ENCODE assay signal across 14 cellular contexts in the genomic region with DNA sequence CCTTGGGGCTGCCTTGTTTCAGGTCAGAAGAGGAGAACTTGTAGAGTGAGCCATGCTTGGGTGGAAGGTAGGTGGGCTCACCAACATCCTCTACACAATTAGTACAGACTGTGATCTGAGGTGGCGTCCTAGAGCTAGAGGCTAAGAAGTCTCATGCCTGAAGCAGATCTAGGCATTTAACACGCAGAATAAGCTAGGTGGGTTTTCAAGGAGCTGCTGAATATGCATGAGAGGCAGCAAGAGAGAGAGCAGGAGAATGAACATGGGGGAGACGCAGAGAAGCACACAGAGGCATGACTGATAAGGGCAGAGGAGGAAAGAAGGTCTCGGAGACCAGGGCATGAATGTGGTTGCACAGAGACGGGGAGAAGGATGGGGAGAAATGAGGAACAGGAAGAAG. TPM values are rescaled to one million over a fixed set of nuclear protein-coding genes. Genes with fewer than 3 reads are reported as not detected.
DNase-seq lines count a peak whose midpoint lies in the region; ATAC-seq and TF ChIP-seq lines count a peak whose summit lies in the region.
"Had no signal": no experiment of that assay in that cellular context is flagged by ENCODE, and none has a peak within 500 bp of the region (broad histone marks: within the 10 kb centered on the region; RNA-seq: fewer than 3 reads in every experiment).

No MANE protein-coding gene starts in this region.

- CTCF ChIA-PET in CD4-positive, alpha-beta T cell (lab: Charles Lee), result no interaction called here
- CTCF ChIA-PET in IMR-90 (lab: Yijun Ruan, JAX), result no interaction called here

- H2AFZ ChIP-seq in IMR-90 (replicated peaks; ENCODE audit: low read length, poor library complexity), result no peak overlapping the region

- no peak for TF ChIP-seq CTCF in CD4-positive, alpha-beta T cell (IDR thresholded peaks at IDR 0.05)
- TF ChIP-seq CTCF in IMR-90 (conservative IDR thresholded peaks at IDR 0.05; ENCODE audit: low read depth, low read length) (no peak), neural crest cell (conservative IDR thresholded peaks at IDR 0.05) (no peak), adrenal gland (IDR thresholded peaks at IDR 0.05) (no peak), brain microvascular endothelial cell (IDR thresholded peaks at IDR 0.05; ENCODE audit: low read depth, low read length, missing control alignments) (no peak)

- H3K4ac ChIP-seq in IMR-90 (ENCODE audit: low read depth, low read length), result no peak overlapping the region

- H3K18ac ChIP-seq in IMR-90 (ENCODE audit: low read depth, low read length), result no peak overlapping the region

- no peaks in the 10 kb centered on the region for H3K36me3 Mint-ChIP-seq in CD4-positive, alpha-beta T cell (ENCODE audit: low read depth)
- no peaks in the 10 kb centered on the region for H3K36me3 Mint-ChIP-seq in effector memory CD8-positive, alpha-beta T cell (ENCODE audit: insufficient read depth)
- no peaks in the 10 kb centered on the region for H3K36me3 Mint-ChIP-seq in neural crest cell (ENCODE audit: low read depth)
- H3K36me3 Mint-ChIP-seq: IgD-negative memory B cell had no signal

- H3K4me3 ChIP-seq in IMR-90 (ENCODE audit: insufficient read depth, low read depth, low read length), result no peak overlapping the region
- no peak overlapping the region for H3K4me3 ChIP-seq in adrenal gland
- no peak overlapping the region for H3K4me3 ChIP-seq in brain microvascular endothelial cell (ENCODE audit: low read depth, low read length)
- H3K4me3 ChIP-seq: ascending aorta, MG63 had no signal

- H3K4me2 ChIP-seq in IMR-90 (ENCODE audit: low read depth, low read length), result no peak overlapping the region

- no peak for TF ChIP-seq RAD21 in IMR-90 (IDR thresholded peaks at IDR 0.05; ENCODE audit: low read length)

- no peaks in the 10 kb centered on the region for H4K20me1 ChIP-seq in IMR-90 (ENCODE audit: insufficient read depth, low read length)

- POLR2A ChIA-PET in CD4-positive, alpha-beta T cell (lab: Charles Lee), result interaction anchor here (1.2 kb wide), 1 partner anchor 192 kb away, joined by 3 read pairs; the partner anchor contains the start of gene NCAPD3
- POLR2A ChIA-PET in IMR-90 (lab: Charles Lee; ENCODE audit: unreplicated experiment), result no interaction called here

- no peaks in the 10 kb centered on the region for H3K27me3 Mint-ChIP-seq in CD4-positive, alpha-beta T cell
- peaks cover 12 to 35% of the 10 kb centered on the region in 2 donors for H3K27me3 Mint-ChIP-seq in effector memory CD8-positive, alpha-beta T cell
- peaks cover 91% of the 10 kb centered on the region for H3K27me3 Mint-ChIP-seq in neural crest cell (ENCODE audit: low read depth)

- peak overlapping the region; percentile 36 for H3K4me3 Mint-ChIP-seq in CD4-positive, alpha-beta T cell
- peak overlapping the region in 1 of 2 donors; percentile 63 for H3K4me3 Mint-ChIP-seq in effector memory CD8-positive, alpha-beta T cell
- H3K4me3 Mint-ChIP-seq in neural crest cell, result peak overlapping the region; percentile 5
- H3K4me3 Mint-ChIP-seq: H9, IgD-negative memory B cell had no signal

- peaks cover 76% of the 10 kb centered on the region for H3K4me1 Mint-ChIP-seq in CD4-positive, alpha-beta T cell (ENCODE audit: low read depth)
- H3K4me1 Mint-ChIP-seq in effector memory CD8-positive, alpha-beta T cell (ENCODE audit: low read depth in 2 of 2), result peaks cover 34 to 48% of the 10 kb centered on the region in 2 donors
- peaks cover 35% of the 10 kb centered on the region for H3K4me1 Mint-ChIP-seq in neural crest cell

- H3K9ac ChIP-seq in IMR-90 (ENCODE audit: low read depth, low read length), result no peak overlapping the region

- H3K4me1 ChIP-seq in IMR-90 (ENCODE audit: control insufficient read depth, insufficient read depth, low read length) (peaks cover 3% of the 10 kb centered on the region; the same call in 1 of the 2 replicates), adrenal gland (replicated peaks in 1 of 2) (peaks cover 8 to 16% of the 10 kb centered on the region in 2 donors)

- H2BK120ac ChIP-seq in IMR-90 (ENCODE audit: low read depth, low read length), result no peak overlapping the region

- H3K9me3 ChIP-seq in CD4-positive, alpha-beta T cell (ENCODE audit: control insufficient read depth, low read length), result no peaks in the 10 kb centered on the region
- H3K9me3 ChIP-seq in IMR-90 (ENCODE audit: control insufficient read depth, insufficient read depth, low read length), result no peaks in the 10 kb centered on the region
- no peaks in the 10 kb centered on the region for H3K9me3 ChIP-seq in adrenal gland (replicated peaks in 1 of 3)
- H3K9me3 ChIP-seq: ascending aorta, MG63 had no signal

- H3K9me3 Mint-ChIP-seq in CD4-positive, alpha-beta T cell, result no peaks in the 10 kb centered on the region
- H3K9me3 Mint-ChIP-seq in effector memory CD8-positive, alpha-beta T cell, result no peaks in the 10 kb centered on the region
- H3K9me3 Mint-ChIP-seq in neural crest cell, result no peaks in the 10 kb centered on the region
- H3K9me3 Mint-ChIP-seq: H9 had no signal

- BruUV-seq in IMR-90 (replicated peaks; lab: Mats Ljungman, UMichigan), result no TSS peak

- no peak overlapping the region for H3K23ac ChIP-seq in IMR-90 (ENCODE audit: low read depth, low read length)

- peak overlapping the region; percentile 30 for H2AK9ac ChIP-seq in IMR-90 (replicated peaks; ENCODE audit: low read depth, low read length, poor library complexity)

- intact Hi-C loops in CD4-positive, alpha-beta T cell (cut with DNase I, micrococcal nuclease), result loop anchor here in 1 of 2 experiments (5.0 kb wide), 1 partner anchor 65 kb away; no protein-coding TSS in a partner anchor
- intact Hi-C loops in IMR-90 (cut with micrococcal nuclease), result no loop called here
- intact Hi-C loops in adrenal gland (cut with DNase I), result no loop called here

- no peak for DNase-seq in CD4-positive, alpha-beta T cell
- no peak for DNase-seq in IMR-90
- DNase-seq in effector memory CD8-positive, alpha-beta T cell, result no peak
- no peak for DNase-seq in neural crest cell (ENCODE audit: low read depth, low spot score)
- no peak for DNase-seq in adrenal gland
- DNase-seq in UCSD-AML1 (lab: John Stamatoyannopoulos, UW; ENCODE audit: unreplicated experiment), result no peak
- DNase-seq in NCI-H226, result no peak
- no peak for DNase-seq in brain microvascular endothelial cell
- DNase-seq: activated effector memory CD4-positive, alpha-beta T cell treated with Interleukin-2 at 50 U/mL for 16 hours; H9; MG63; stimulated activated CD4-positive, alpha-beta T cell treated with anti-CD3 and anti-CD28 coated beads, Interleukin-2, amount 100 ng/mL, for 24 hours had no signal

- in situ Hi-C loops in IMR-90 (cut with MboI; ENCODE audit: low sequenced_read_pairs) (no loop called here), brain microvascular endothelial cell (cut with HindIII; ENCODE audit: low pct_ligation_motif_present, low sequenced_read_pairs) (no loop called here)

- H3K36me3 ChIP-seq in IMR-90 (ENCODE audit: control insufficient read depth, insufficient read depth, low read length), result no peaks in the 10 kb centered on the region
- H3K36me3 ChIP-seq in adrenal gland (replicated peaks in 1 of 2), result no peaks in the 10 kb centered on the region
- no peaks in the 10 kb centered on the region for H3K36me3 ChIP-seq in brain microvascular endothelial cell (replicated peaks)
- H3K36me3 ChIP-seq: ascending aorta, MG63 had no signal

- H3K79me1 ChIP-seq in IMR-90 (ENCODE audit: low read depth in 1 of 2, low read length in 2 of 2), result no peaks in the 10 kb centered on the region

- no peak overlapping the region for H2BK15ac ChIP-seq in IMR-90 (ENCODE audit: low read depth, low read length)

- H3K9me1 ChIP-seq in IMR-90 (ENCODE audit: insufficient read depth, low read length), result no peaks in the 10 kb centered on the region

- 76% methylated on average over 5 of the region's 5 CpGs; no CpG with 5 or more reads in 1 of the 2 experiments for WGBS in IMR-90 (ENCODE audit: extremely low coverage in 2 of 2, insufficient read length in 1 of 2), 2 experiments
- WGBS in adrenal gland, 4 donors, result 78 to 80% (median 79%) methylated on average over 5 of the region's 5 CpGs

- no peak overlapping the region for H3K56ac ChIP-seq in IMR-90 (ENCODE audit: extremely low read depth, insufficient read depth, low read length)

- no peak overlapping the region for H3K14ac ChIP-seq in IMR-90 (replicated peaks; ENCODE audit: low read depth, low read length)

- dilution Hi-C loops in IMR-90 (cut with HindIII; ENCODE audit: low sequenced_read_pairs, unreplicated experiment), result no loop called here

- TF ChIP-seq POLR2A in IMR-90 (IDR thresholded peaks at IDR 0.05; ENCODE audit: low read depth, low read length) (no peak), adrenal gland (IDR thresholded peaks at IDR 0.05) (no peak)

- no peak overlapping the region for H2AK5ac ChIP-seq in IMR-90 (ENCODE audit: low read depth, low read length)

- no peak for ATAC-seq in CD4-positive, alpha-beta T cell (ENCODE audit: poor library complexity)
- no peak for ATAC-seq in IMR-90 (ENCODE audit: low read depth)
- ATAC-seq in effector memory CD8-positive, alpha-beta T cell (replicated peaks), result no peak

- H3K27me3 ChIP-seq in CD4-positive, alpha-beta T cell (ENCODE audit: control insufficient read depth, insufficient read depth, low read length), result no peaks in the 10 kb centered on the region
- peaks cover 47% of the 10 kb centered on the region for H3K27me3 ChIP-seq in IMR-90 (ENCODE audit: control insufficient read depth, insufficient read depth, low read length)
- peaks cover 2% of the 10 kb centered on the region for H3K27me3 ChIP-seq in adrenal gland
- peaks cover 17% of the 10 kb centered on the region for H3K27me3 ChIP-seq in brain microvascular endothelial cell (replicated peaks)
- H3K27me3 ChIP-seq: ascending aorta, MG63 had no signal

- no peak overlapping the region for H2BK5ac ChIP-seq in IMR-90 (ENCODE audit: low read depth, low read length, poor library complexity, severe bottlenecking)

- H4K91ac ChIP-seq in IMR-90 (ENCODE audit: insufficient read depth, low read depth, low read length), result no peak overlapping the region

- H3K27ac Mint-ChIP-seq in CD4-positive, alpha-beta T cell, result no peak overlapping the region
- H3K27ac Mint-ChIP-seq in effector memory CD8-positive, alpha-beta T cell, result peak overlapping the region; percentile 58 to 89
- H3K27ac Mint-ChIP-seq in neural crest cell (ENCODE audit: unreplicated experiment), result no peak overlapping the region
- H3K27ac Mint-ChIP-seq: H9 had no signal

- no peak overlapping the region for H2BK20ac ChIP-seq in IMR-90 (ENCODE audit: low read depth, low read length)

- H3K27ac ChIP-seq in CD4-positive, alpha-beta T cell (ENCODE audit: low read depth, low read length), result no peak overlapping the region
- no peak overlapping the region for H3K27ac ChIP-seq in IMR-90 (ENCODE audit: insufficient read depth, low read length)
- H3K27ac ChIP-seq in adrenal gland, result no peak overlapping the region
- H3K27ac ChIP-seq in brain microvascular endothelial cell, result no peak overlapping the region

- no peak overlapping the region for H4K8ac ChIP-seq in IMR-90 (ENCODE audit: low read depth in 2 of 2, low read length in 2 of 2)

- no peak overlapping the region for H4K5ac ChIP-seq in IMR-90 (ENCODE audit: low read depth, low read length)

RNA-seq across cellular contexts. Expression of gene JAM3, which starts 36.8 kb away (rescaled TPM):
- 10 to 100 TPM; 13.5 to 15.3 TPM for total RNA-seq in CD4-positive, alpha-beta T cell
- total RNA-seq in IMR-90 (2012; rRNA removed) (71.5 and 102 TPM in 2 replicates), neural crest cell (98.6 and 99.9 TPM in 2 replicates), adrenal gland (10 to 100 TPM; 21.2 to 42.2 (median 39.2) TPM)
- polyA plus RNA-seq in IMR-90 (2012; rRNA removed) (32.0 and 38.0 TPM in 2 replicates), adrenal gland (10 to 100 TPM; 18.0 to 24.3 (median 23.3) TPM)
- polyA plus RNA-seq in IMR-90 (2012; cell fraction: cytosol; rRNA removed), result 17.9 and 24.0 TPM in 2 replicates
- polyA plus RNA-seq in IMR-90 (2012; cell fraction: nucleus; rRNA removed; ENCODE audit: low replicate concordance), result 20.6 and 54.0 TPM in 2 replicates

Comparison
In these comparisons a context has a peak if more than half of its experiments do, and no peak if none do; other contexts are left out.
1. H3K27ac Mint-ChIP-seq: peak in effector memory CD8-positive, alpha-beta T cell (2 of 2); none in CD4-positive, alpha-beta T cell (single experiment) and neural crest cell (single experiment).